ENCODE assay signal across 19 cellular contexts in the genomic region with DNA sequence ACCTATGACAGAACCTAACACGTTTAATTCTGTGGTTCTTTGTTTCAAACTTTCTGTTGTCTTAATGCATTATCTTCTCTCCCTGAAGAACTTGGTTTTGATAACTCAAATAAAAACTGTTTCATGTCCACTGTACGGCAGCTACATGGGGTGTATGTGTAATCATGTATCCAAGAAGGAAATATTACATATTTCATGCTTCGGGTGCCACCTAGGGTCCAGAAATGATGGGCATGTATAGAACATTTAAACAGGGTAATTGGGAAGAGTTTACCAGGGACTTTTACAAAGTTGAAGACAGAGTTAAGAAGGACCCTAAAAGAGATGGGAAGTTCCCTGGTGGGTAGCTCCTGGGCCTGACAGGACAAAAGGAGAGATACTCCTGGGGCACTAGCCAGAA.
DNase-seq lines count a peak whose midpoint lies in the region; ATAC-seq, FAIRE-seq and TF ChIP-seq lines count a peak whose summit lies in the region.
"Had no signal": no experiment of that assay in that cellular context is flagged by ENCODE, and none has a peak within 500 bp of the region (broad histone marks: within the 10 kb centered on the region; RNA-seq: fewer than 3 reads in every experiment).

No MANE protein-coding gene starts in this region.

- no peak overlapping the region for H3K4me3 ChIP-seq in astrocyte of the spinal cord (ENCODE audit: low read depth, low read length)
- H3K4me3 ChIP-seq in left lung = no peak overlapping the region
- H3K4me3 ChIP-seq: mucosa of descending colon had no signal

- H3K27me3 ChIP-seq in left lung = no peaks in the 10 kb centered on the region

- ATAC-seq in left lung = peak; percentile 65
- ATAC-seq in natural killer cell = no peak
- ATAC-seq in GM19324 (IDR thresholded peaks at IDR 0.05; ENCODE audit: low FRiP score, unreplicated experiment) = no peak
- ATAC-seq: activated T-cell treated with anti-CD3 and anti-CD28 coated beads, Interleukin-2, amount 50 U/mL, for 4 hours; mucosa of descending colon had no signal

- no peak overlapping the region for H3K4me3 Mint-ChIP-seq in natural killer cell
- H3K4me3 Mint-ChIP-seq in type B pancreatic cell = no peak overlapping the region
- H3K4me3 Mint-ChIP-seq: activated CD4-positive, alpha-beta T cell treated with anti-CD3 and anti-CD28 coated beads, Interleukin-2, amount 10 ng/mL, durations not matched to agents 7 days and 5 days; activated T-cell treated with anti-CD3 and anti-CD28 coated beads, Interleukin-2, amount 50 U/mL, for 4 hours had no signal

- H3K36me3 ChIP-seq in left lung = no peaks in the 10 kb centered on the region

- no peak overlapping the region for H3K27ac ChIP-seq in left lung

- in situ Hi-C loops in astrocyte of the spinal cord (cut with HindIII; ENCODE audit: low sequenced_read_pairs) = no loop called here

- H3K27ac Mint-ChIP-seq in natural killer cell = no peak overlapping the region
- no peak overlapping the region for H3K27ac Mint-ChIP-seq in type B pancreatic cell
- H3K27ac Mint-ChIP-seq: activated CD4-positive, alpha-beta T cell treated with anti-CD3 and anti-CD28 coated beads, Interleukin-2, amount 10 ng/mL, durations not matched to agents 7 days and 5 days had no signal

- H3K27me3 Mint-ChIP-seq in natural killer cell (ENCODE audit: low read depth in 2 of 2) (no peaks in the 10 kb centered on the region), type B pancreatic cell (no peaks in the 10 kb centered on the region)
- H3K27me3 Mint-ChIP-seq: activated CD4-positive, alpha-beta T cell treated with anti-CD3 and anti-CD28 coated beads, Interleukin-2, amount 10 ng/mL, durations not matched to agents 7 days and 5 days had no signal

- H3K36me3 Mint-ChIP-seq in natural killer cell = no peaks in the 10 kb centered on the region
- no peaks in the 10 kb centered on the region for H3K36me3 Mint-ChIP-seq in type B pancreatic cell

- intact Hi-C loops in left lung (cut with DNase I) (no loop called here), natural killer cell (cut with micrococcal nuclease) (no loop called here)

- peaks cover 0 to 4% of the 10 kb centered on the region in 2 donors for H3K4me1 ChIP-seq in left lung

- H3K9me3 Mint-ChIP-seq in natural killer cell = peaks cover 5 to 6% of the 10 kb centered on the region in 2 donors
- no peaks in the 10 kb centered on the region for H3K9me3 Mint-ChIP-seq in type B pancreatic cell
- H3K9me3 Mint-ChIP-seq: activated CD4-positive, alpha-beta T cell treated with anti-CD3 and anti-CD28 coated beads, Interleukin-2, amount 10 ng/mL, durations not matched to agents 7 days and 5 days; activated T-cell treated with anti-CD3 and anti-CD28 coated beads, Interleukin-2, amount 50 U/mL, for 4 hours had no signal

- H3K4me1 Mint-ChIP-seq in natural killer cell = no peaks in the 10 kb centered on the region
- H3K4me1 Mint-ChIP-seq in type B pancreatic cell (ENCODE audit: unreplicated experiment) = peaks cover 7% of the 10 kb centered on the region
- H3K4me1 Mint-ChIP-seq: activated CD4-positive, alpha-beta T cell treated with anti-CD3 and anti-CD28 coated beads, Interleukin-2, amount 10 ng/mL, durations not matched to agents 7 days and 5 days had no signal

- TF ChIP-seq CTCF in D721Med (IDR thresholded peaks at IDR 0.05; ENCODE audit: insufficient read depth, missing control alignments) = peak; percentile 57
- TF ChIP-seq CTCF in astrocyte of the spinal cord (IDR thresholded peaks at IDR 0.05; ENCODE audit: low read depth, low read length) = peak; percentile 17
- no peak for TF ChIP-seq CTCF in left lung (IDR thresholded peaks at IDR 0.05)
- TF ChIP-seq CTCF in natural killer cell (IDR thresholded peaks at IDR 0.05) = no peak
- no peak for TF ChIP-seq CTCF in type B pancreatic cell (conservative IDR thresholded peaks at IDR 0.05)

- no peak for FAIRE-seq in D721Med (lab: Jason Lieb, UNC)
- FAIRE-seq: endometrium, HTR-8/SVneo had no signal

- DNase-seq in D721Med (ENCODE audit: insufficient read length, low spot score) (no peak), NAMALWA (ENCODE audit: low spot score) (peak; percentile 4), astrocyte of the spinal cord (ENCODE audit: low read depth, low spot score) (peak; percentile 16), left lung (no peak), natural killer cell (no peak), type B pancreatic cell (ENCODE audit: extremely low spot score, unreplicated experiment) (no peak), LoVo (ENCODE audit: low spot score) (no peak)
- DNase-seq: activated CD4-positive, alpha-beta T cell treated with anti-CD3 and anti-CD28 coated beads, Interleukin-2, amount 10 ng/mL, durations not matched to agents 7 days and 5 days; activated T-cell treated with anti-CD3 and anti-CD28 coated beads, Interleukin-2, amount 50 U/mL, for 4 hours; glutamatergic neuron; GOT3; MM.1S; NCI-H2081; occipital lobe; stimulated activated CD4-positive, alpha-beta T cell treated with anti-CD3 and anti-CD28 coated beads, Interleukin-4, amount 100 ng/mL, for 4 hours had no signal

- H3K9me3 ChIP-seq in left lung = no peaks in the 10 kb centered on the region
- H3K9me3 ChIP-seq: mucosa of descending colon had no signal

Comparison
In these comparisons a context has a peak if more than half of its experiments do, and no peak if none do; other contexts are left out.
1. DNase-seq: peak in NAMALWA (single experiment) and astrocyte of the spinal cord (single experiment); none in D721Med (single experiment), left lung (0 of 2), natural killer cell (single experiment), type B pancreatic cell (single experiment) and LoVo (single experiment).
2. CTCF ChIP-seq: peak in D721Med (single experiment) and astrocyte of the spinal cord (single experiment); none in left lung (0 of 2), natural killer cell (single experiment) and type B pancreatic cell (single experiment).